In the genomic region with DNA sequence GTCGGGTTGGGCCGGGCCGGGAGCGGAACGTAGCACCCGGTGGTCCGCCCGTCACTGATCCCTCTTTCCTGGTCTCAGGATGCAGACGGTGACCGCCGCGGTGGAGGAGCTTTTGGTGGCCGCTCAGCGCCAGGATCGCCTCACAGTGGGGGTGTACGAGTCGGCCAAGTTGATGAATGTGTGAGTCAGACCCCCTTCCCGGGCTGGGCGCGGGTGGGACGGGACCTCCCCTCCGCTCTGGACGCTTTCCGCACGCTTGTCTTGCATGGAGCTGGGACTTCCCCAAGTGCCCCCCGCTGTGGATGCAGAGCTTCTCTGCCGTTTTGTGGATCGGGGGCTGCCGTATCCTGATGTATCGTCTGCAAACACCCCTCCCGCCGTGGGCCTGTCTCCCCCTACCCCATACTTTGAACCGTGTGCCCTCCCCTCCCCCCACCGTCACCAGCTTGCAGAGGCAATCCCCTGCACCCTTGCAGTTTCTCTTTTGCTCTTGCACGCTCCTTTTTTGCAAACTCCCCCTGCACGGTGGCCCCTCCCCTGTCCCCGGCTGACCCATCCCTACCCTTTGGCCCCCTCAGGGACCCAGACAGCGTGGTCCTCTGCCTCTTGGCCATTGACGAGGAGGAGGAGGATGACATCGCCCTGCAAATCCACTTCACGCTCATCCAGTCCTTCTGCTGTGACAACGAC, we compare ENCODE assay signal across 7 cellular contexts. TPM values are rescaled to one million over a fixed set of nuclear protein-coding genes. Genes with fewer than 3 reads are reported as not detected.
DNase-seq lines count a peak whose midpoint lies in the region; ATAC-seq and TF ChIP-seq lines count a peak whose summit lies in the region.

No MANE protein-coding gene starts in this region.

- intact Hi-C loops in activated B cell treated with CpG ODN at 0.5 μM for 24 hours (cut with micrococcal nuclease), result loop anchor here (1.0 to 5.0 kb wide), 5 partner anchors 10 to 824 kb away; a partner anchor contains a TSS
- intact Hi-C loops in left lung (cut with DNase I), result loop anchor here in 1 of 2 donors (10.0 kb wide), 2 partner anchors 98 to 128 kb away; no protein-coding TSS in a partner anchor

- no peaks in the 10 kb centered on the region for H3K27me3 Mint-ChIP-seq in activated B cell treated with CpG ODN at 0.5 μM for 24 hours

- H3K36me3 Mint-ChIP-seq in activated B cell treated with CpG ODN at 0.5 μM for 24 hours (ENCODE audit: low read depth), result peaks cover 28% of the 10 kb centered on the region

- H3K4me1 ChIP-seq in left lung, result peaks cover 9 to 25% of the 10 kb centered on the region in 2 donors

- POLR2A ChIA-PET in activated B cell treated with CpG ODN at 0.5 μM for 24 hours (lab: Charles Lee), result interaction anchor here (0.5 to 10.8 kb wide), 82 partner anchors 8 to 1995 kb away, joined by 3 to 979 read pairs (median 7); a partner anchor contains a TSS

- H3K27ac ChIP-seq in caudate nucleus (ENCODE audit: low read depth, low read length), result peak overlapping the region; percentile 84
- H3K27ac ChIP-seq in left lung, result peak overlapping the region; percentile 87 to 90

- ATAC-seq in GM18907 (IDR thresholded peaks at IDR 0.05; ENCODE audit: unreplicated experiment) (peak; percentile 2), HG03558 (IDR thresholded peaks at IDR 0.05; ENCODE audit: extremely low read depth, unreplicated experiment) (peak; percentile 1), activated B cell treated with CpG ODN at 0.5 μM for 24 hours (ENCODE audit: low read depth) (peak; percentile 7), left lung (peak; percentile 1)

- CTCF ChIA-PET in activated B cell treated with CpG ODN at 0.5 μM for 24 hours (lab: Charles Lee), result interaction anchor here (0.7 to 6.6 kb wide), 17 partner anchors 49 to 201 kb away, joined by 3 to 131 read pairs (median 4); a partner anchor contains a TSS

- peaks cover 0 to 16% of the 10 kb centered on the region in 2 donors for H3K36me3 ChIP-seq in left lung

- peak overlapping the region; percentile 99 for H3K4me3 Mint-ChIP-seq in activated B cell treated with CpG ODN at 0.5 μM for 24 hours

- H3K9me3 Mint-ChIP-seq in activated B cell treated with CpG ODN at 0.5 μM for 24 hours, result peaks cover 1% of the 10 kb centered on the region

- DNase-seq in activated B cell treated with CpG ODN at 0.5 μM for 24 hours (peak; percentile 66), caudate nucleus (lab: John Stamatoyannopoulos, UW) (peak in 32 of 61 donors; percentile 6 to 74 (median 52)), left lung (peak; percentile 67 to 88), KG1 (lab: John Stamatoyannopoulos, UW) (no peak)
- peak in 2 of 3 donors; percentile 40 to 64 for DNase-seq in stimulated activated CD4-positive, alpha-beta T cell treated with anti-CD3 and anti-CD28 coated beads, TNF-alpha, amount 100 ng/mL, for 1 hour (ENCODE audit: low read depth in 3 of 3, low spot score in 1 of 3)

- H3K27me3 ChIP-seq in left lung, result no peaks in the 10 kb centered on the region

- TF ChIP-seq CTCF in activated B cell treated with CpG ODN at 0.5 μM for 24 hours (IDR thresholded peaks at IDR 0.05) (no peak), left lung (IDR thresholded peaks at IDR 0.05) (no peak)

- H3K4me3 ChIP-seq in left lung, result peak overlapping the region; percentile 92 to 97

- no peaks in the 10 kb centered on the region for H3K9me3 ChIP-seq in left lung

- peaks cover 32% of the 10 kb centered on the region for H3K4me1 Mint-ChIP-seq in activated B cell treated with CpG ODN at 0.5 μM for 24 hours

- peak overlapping the region; percentile 93 for H3K27ac Mint-ChIP-seq in activated B cell treated with CpG ODN at 0.5 μM for 24 hours

RNA-seq across cellular contexts. Expression of a gene that starts 0.7 kb away (rescaled TPM):
- total RNA-seq in activated B cell treated with CpG ODN at 0.5 μM for 24 hours, result 291 and 302 TPM in 2 replicates
- 10 to 100 TPM; 54.0 to 73.5 TPM for total RNA-seq in left lung

RNA-seq across cellular contexts. Expression of a gene that starts 19.8 kb away (rescaled TPM):
- total RNA-seq in activated B cell treated with CpG ODN at 0.5 μM for 24 hours (36.4 and 39.2 TPM in 2 replicates), left lung (10 to 100 TPM; 35.1 to 40.5 TPM)

RNA-seq across cellular contexts. Expression of a gene that starts 49.2 kb away (rescaled TPM):
- total RNA-seq in activated B cell treated with CpG ODN at 0.5 μM for 24 hours, result 63.9 and 65.3 TPM in 2 replicates
- total RNA-seq in left lung, result 10 to 100 TPM; 69.1 to 98.0 TPM
